ENCODE assay signal across 22 cellular contexts in genomic region chr17:81054881-81055370, GRCh38.
"Had no signal": no experiment of that assay in that cellular context is flagged by ENCODE, and none has a peak within 500 bp of the region (broad histone marks: within the 10 kb centered on the region; RNA-seq: fewer than 3 reads in every experiment).

No MANE protein-coding gene starts in this region.

- H3K9me3 ChIP-seq: colonic mucosa, left ventricle myocardium inferior, neutrophil, sigmoid colon, testis, tibial nerve had no signal

- H3K27ac ChIP-seq: colonic mucosa, hepatocyte, neutrophil, testis had no signal

- H3K27me3 ChIP-seq: colonic mucosa, hepatocyte, sigmoid colon, testis, tibial nerve had no signal

- ATAC-seq: left cardiac atrium; naive thymus-derived CD4-positive, alpha-beta T cell; stimulated activated naive B cell treated with anti-CD40 and anti-IgM and Interleukin-4, amounts not matched to agents 10 μg/mL and 1 μg/mL and 100 μg/mL, for 72 hours; stimulated activated naive CD8-positive, alpha-beta T cell treated with anti-CD3 and anti-CD28 coated beads, Interleukin-15, amount 100 ng/mL, for 72 hours had no signal

- H3K27ac Mint-ChIP-seq: naive thymus-derived CD4-positive, alpha-beta T cell; nephron progenitor cell; stimulated activated naive B cell treated with anti-CD40 and anti-IgM and Interleukin-4, amounts not matched to agents 10 μg/mL and 1 μg/mL and 100 μg/mL, for 72 hours had no signal

- FAIRE-seq: endothelial cell of umbilical vein, kidney had no signal

- DNase-seq: colonic mucosa; dermis blood vessel endothelial cell; effector CD4-positive, alpha-beta T cell; endodermal cell; foreskin melanocyte; head of caudate nucleus; kidney; left cardiac atrium; left ventricle myocardium inferior; naive thymus-derived CD4-positive, alpha-beta T cell; nephron progenitor cell; sigmoid colon; stimulated activated CD4-positive, alpha-beta T cell treated with anti-CD3 and anti-CD28 coated beads, Interleukin-2, amount 100 ng/mL, for 24 hours; stimulated activated CD4-positive, alpha-beta T cell treated with anti-CD3 and anti-CD28 coated beads, Interleukin-4, amount 100 ng/mL, for 4 hours; stimulated activated naive B cell treated with anti-CD40 and anti-IgM and Interleukin-4, amounts not matched to agents 10 μg/mL and 1 μg/mL and 100 μg/mL, for 72 hours; stimulated activated naive CD8-positive, alpha-beta T cell treated with anti-CD3 and anti-CD28 coated beads, Interleukin-15, amount 100 ng/mL, for 72 hours; testis had no signal

- H3K36me3 Mint-ChIP-seq: naive thymus-derived CD4-positive, alpha-beta T cell; stimulated activated naive B cell treated with anti-CD40 and anti-IgM and Interleukin-4, amounts not matched to agents 10 μg/mL and 1 μg/mL and 100 μg/mL, for 72 hours had no signal

- H3K4me3 Mint-ChIP-seq: endodermal cell; naive thymus-derived CD4-positive, alpha-beta T cell; nephron progenitor cell; stimulated activated naive B cell treated with anti-CD40 and anti-IgM and Interleukin-4, amounts not matched to agents 10 μg/mL and 1 μg/mL and 100 μg/mL, for 72 hours; stimulated activated naive CD8-positive, alpha-beta T cell treated with anti-CD3 and anti-CD28 coated beads, Interleukin-15, amount 100 ng/mL, for 72 hours had no signal

- H2AFZ ChIP-seq: hepatocyte had no signal

- H3K4me1 ChIP-seq: colonic mucosa had no signal

- H3K4me2 ChIP-seq: hepatocyte had no signal

- H3K36me3 ChIP-seq: colonic mucosa, neutrophil had no signal

- H3K4me3 ChIP-seq: colonic mucosa, hepatocyte, left ventricle myocardium inferior, sigmoid colon, skin epidermis, testis, tibial nerve had no signal

- H3K9me3 Mint-ChIP-seq: endodermal cell; naive thymus-derived CD4-positive, alpha-beta T cell; nephron progenitor cell; stimulated activated naive B cell treated with anti-CD40 and anti-IgM and Interleukin-4, amounts not matched to agents 10 μg/mL and 1 μg/mL and 100 μg/mL, for 72 hours; stimulated activated naive CD8-positive, alpha-beta T cell treated with anti-CD3 and anti-CD28 coated beads, Interleukin-15, amount 100 ng/mL, for 72 hours had no signal

- H3K27me3 Mint-ChIP-seq: naive thymus-derived CD4-positive, alpha-beta T cell; stimulated activated naive B cell treated with anti-CD40 and anti-IgM and Interleukin-4, amounts not matched to agents 10 μg/mL and 1 μg/mL and 100 μg/mL, for 72 hours; stimulated activated naive CD8-positive, alpha-beta T cell treated with anti-CD3 and anti-CD28 coated beads, Interleukin-15, amount 100 ng/mL, for 72 hours had no signal
